ENCODE assay signal across 20 cellular contexts in the genomic region with DNA sequence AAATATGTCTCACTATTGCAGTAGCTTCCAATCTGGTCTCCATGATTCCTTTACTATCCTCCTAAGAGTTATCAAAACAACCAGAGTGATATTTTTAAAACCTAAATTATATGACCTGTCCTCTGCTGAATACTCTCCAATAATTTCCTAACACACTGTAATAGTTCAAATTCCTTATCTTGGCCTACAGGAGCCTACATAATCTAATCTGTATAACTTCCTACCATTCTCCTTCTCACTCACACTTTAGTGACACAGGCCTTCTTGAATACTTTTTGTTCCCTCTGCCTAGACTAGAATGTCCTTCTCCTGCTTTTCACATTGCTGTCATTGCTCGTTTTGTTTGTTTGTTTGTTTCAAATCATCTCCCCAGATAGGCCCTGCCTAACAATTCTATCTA. TPM values are rescaled to one million over a fixed set of nuclear protein-coding genes. Genes with fewer than 3 reads are reported as not detected.
"Had no signal": no experiment of that assay in that cellular context is flagged by ENCODE, and none has a peak within 500 bp of the region (broad histone marks: within the 10 kb centered on the region; RNA-seq: fewer than 3 reads in every experiment).

No MANE protein-coding gene starts in this region.

- H3K4me3 ChIP-seq: lung, tibial artery, vagina had no signal

- DNase-seq: activated CD4-positive, alpha-beta T cell treated with anti-CD3 and anti-CD28 coated beads, Interleukin-2, amount 50 U/mL, for 1 hour; activated naive CD4-positive, alpha-beta T cell treated with Interleukin-2 at 50 U/mL for 16 hours; activated naive CD8-positive, alpha-beta T cell treated with anti-CD3 and anti-CD28 coated beads, Interleukin-2, amount 50 U/mL, for 24 hours; aorta; hypothalamus; stimulated activated CD4-positive, alpha-beta T cell treated with anti-CD3 and anti-CD28 coated beads, Interleukin-12 subunit alpha, Interleukin-12 subunit beta, amount 100 ng/mL, for 4 hours; stimulated activated CD4-positive, alpha-beta T cell treated with anti-CD3 and anti-CD28 coated beads, Interleukin-2, amount 100 ng/mL, for 24 hours; tibial artery had no signal

- ATAC-seq: activated CD4-positive, CD25-positive, alpha-beta regulatory T cell treated with anti-CD3 and anti-CD28 coated beads, Interleukin-2, amount 50 U/mL, for 24 hours; activated naive CD8-positive, alpha-beta T cell treated with anti-CD3 and anti-CD28 coated beads, Interleukin-2, amount 50 U/mL, for 24 hours; esophagus mucosa had no signal

- H3K27me3 ChIP-seq: tibial artery, vagina had no signal

- H3K9me3 ChIP-seq: tibial artery, vagina had no signal

- H3K27ac ChIP-seq: tibial artery, vagina had no signal

- H3K4me1 ChIP-seq: parathyroid adenoma, vagina had no signal

RNA-seq across cellular contexts. Expression of gene CNGA4, which starts 13.9 kb away (rescaled TPM):
- total RNA-seq: activated CD8-positive, alpha-beta memory T cell treated with anti-CD3 and anti-CD28 coated beads for 36 hours; subcutaneous adipose tissue; vagina had no signal

RNA-seq across cellular contexts. Expression of gene C11orf42, which starts 19.7 kb away (rescaled TPM):
- total RNA-seq: activated CD8-positive, alpha-beta memory T cell treated with anti-CD3 and anti-CD28 coated beads for 36 hours; activated T-helper 1 cell treated with anti-CD3 and anti-CD28 coated beads, Interleukin-12 subunit alpha, Interleukin-12 subunit beta, Interleukin-2, Interleukin-4 antibody, amounts not matched to agents 30 ng/mL and 10 ng/mL and 1 ng/mL, durations not matched to agents 14 hours and 24 hours and 36 hours; aorta; chondrocyte; esophagus mucosa; glomerular endothelial cell; kidney epithelial cell; lung; subcutaneous adipose tissue; T-helper 2 cell treated with Interferon-gamma antibody and Interleukin-4, amounts not matched to agents 100 ng/mL and 5 ng/mL, for 36 hours; vagina had no signal
- polyA plus RNA-seq: aorta, lung had no signal

RNA-seq across cellular contexts. Expression of gene OR52W1, which starts 26.0 kb away (rescaled TPM):
- total RNA-seq: activated CD8-positive, alpha-beta memory T cell treated with anti-CD3 and anti-CD28 coated beads for 36 hours; activated T-helper 1 cell treated with anti-CD3 and anti-CD28 coated beads, Interleukin-12 subunit alpha, Interleukin-12 subunit beta, Interleukin-2, Interleukin-4 antibody, amounts not matched to agents 30 ng/mL and 10 ng/mL and 1 ng/mL, durations not matched to agents 14 hours and 24 hours and 36 hours; aorta; chondrocyte; esophagus mucosa; glomerular endothelial cell; kidney epithelial cell; lung; subcutaneous adipose tissue; T-helper 2 cell treated with Interferon-gamma antibody and Interleukin-4, amounts not matched to agents 100 ng/mL and 5 ng/mL, for 36 hours; vagina had no signal
- polyA plus RNA-seq: aorta, lung had no signal

RNA-seq across cellular contexts. Expression of gene CCKBR, which starts 34.6 kb away (rescaled TPM):
- total RNA-seq: activated CD8-positive, alpha-beta memory T cell treated with anti-CD3 and anti-CD28 coated beads for 36 hours; activated T-helper 1 cell treated with anti-CD3 and anti-CD28 coated beads, Interleukin-12 subunit alpha, Interleukin-12 subunit beta, Interleukin-2, Interleukin-4 antibody, amounts not matched to agents 30 ng/mL and 10 ng/mL and 1 ng/mL, durations not matched to agents 14 hours and 24 hours and 36 hours; aorta; chondrocyte; esophagus mucosa; glomerular endothelial cell; kidney epithelial cell; lung; subcutaneous adipose tissue; T-helper 2 cell treated with Interferon-gamma antibody and Interleukin-4, amounts not matched to agents 100 ng/mL and 5 ng/mL, for 36 hours; vagina had no signal
- polyA plus RNA-seq: aorta, lung had no signal
